Comparison of ENCODE assay signal across 11 cellular contexts in genomic region chr12:69906411-69907216, GRCh38.
DNase-seq lines count a peak whose midpoint lies in the region; ATAC-seq and TF ChIP-seq lines count a peak whose summit lies in the region.
"Had no signal": no experiment of that assay in that cellular context is flagged by ENCODE, and none has a peak within 500 bp of the region (broad histone marks: within the 10 kb centered on the region; RNA-seq: fewer than 3 reads in every experiment).

No MANE protein-coding gene starts in this region.

- POLR2A ChIA-PET in CD8-positive, alpha-beta T cell (lab: Charles Lee): no interaction called here

- no peak overlapping the region for H4K8ac ChIP-seq in trophoblast cell (ENCODE audit: low read depth, low read length)

- no peak overlapping the region for H4K91ac ChIP-seq in trophoblast cell (ENCODE audit: low read depth, low read length)

- no peaks in the 10 kb centered on the region for H3K36me3 ChIP-seq in CD8-positive, alpha-beta T cell (ENCODE audit: insufficient read depth, low read length)
- H3K36me3 ChIP-seq in trophoblast cell (ENCODE audit: control insufficient read depth in 1 of 2, insufficient read depth in 2 of 2, low read length in 2 of 2): no peaks in the 10 kb centered on the region

- no peak overlapping the region for H2AK5ac ChIP-seq in trophoblast cell (ENCODE audit: low read length)

- CTCF ChIA-PET in CD8-positive, alpha-beta T cell (lab: Charles Lee): interaction anchor here (1.0 to 2.0 kb wide), 3 partner anchors 13 to 670 kb away, joined by 3 to 4 read pairs (median 3); no protein-coding TSS in a partner anchor

- no CpG with 5 or more reads among the region's 4 CpGs for WGBS in trophoblast cell (ENCODE audit: extremely low coverage, insufficient coverage, insufficient read length)

- no peaks in the 10 kb centered on the region for H3K36me3 Mint-ChIP-seq in CD8-positive, alpha-beta T cell

- no peak overlapping the region for H2BK12ac ChIP-seq in trophoblast cell (ENCODE audit: low read length)

- no peak overlapping the region for H3K4me3 Mint-ChIP-seq in CD8-positive, alpha-beta T cell
- H3K4me3 Mint-ChIP-seq: stimulated activated naive CD8-positive, alpha-beta T cell treated with anti-CD3 and anti-CD28 coated beads, Interleukin-15, Interleukin-2, amounts not matched to agents 100 ng/mL and 50 ng/mL, for 24 hours had no signal

- intact Hi-C loops in CD8-positive, alpha-beta T cell (cut with DNase I, micrococcal nuclease): no loop called here
- intact Hi-C loops in Right ventricle myocardium superior (cut with DNase I): no loop called here

- H3K4me1 Mint-ChIP-seq in CD8-positive, alpha-beta T cell (ENCODE audit: low read depth): peaks cover 4% of the 10 kb centered on the region

- no peak overlapping the region for H3K9ac ChIP-seq in trophoblast cell (ENCODE audit: low read length)

- no peak overlapping the region for H2BK120ac ChIP-seq in trophoblast cell (ENCODE audit: insufficient read depth, low read length, poor library complexity)

- H3K79me2 ChIP-seq in trophoblast cell (ENCODE audit: control insufficient read depth, insufficient read depth, low read length, poor library complexity): no peaks in the 10 kb centered on the region

- H3K79me1 ChIP-seq in trophoblast cell (ENCODE audit: low read length): peaks cover 4% of the 10 kb centered on the region

- H3K27me3 Mint-ChIP-seq in CD8-positive, alpha-beta T cell (ENCODE audit: low read depth): peaks cover 3% of the 10 kb centered on the region
- H3K27me3 Mint-ChIP-seq: stimulated activated naive CD8-positive, alpha-beta T cell treated with anti-CD3 and anti-CD28 coated beads, Interleukin-15, Interleukin-2, amounts not matched to agents 100 ng/mL and 50 ng/mL, for 24 hours had no signal

- no peaks in the 10 kb centered on the region for H3K9me3 Mint-ChIP-seq in CD8-positive, alpha-beta T cell
- H3K9me3 Mint-ChIP-seq: stimulated activated naive CD8-positive, alpha-beta T cell treated with anti-CD3 and anti-CD28 coated beads, Interleukin-15, Interleukin-2, amounts not matched to agents 100 ng/mL and 50 ng/mL, for 24 hours had no signal

- H3K27ac ChIP-seq in CD8-positive, alpha-beta T cell (ENCODE audit: low read depth, low read length): no peak overlapping the region
- no peak overlapping the region for H3K27ac ChIP-seq in trophoblast cell (ENCODE audit: low read depth, low read length)

- peaks cover 6% of the 10 kb centered on the region for H3K4me1 ChIP-seq in CD8-positive, alpha-beta T cell (ENCODE audit: insufficient read depth, low read length)
- peaks cover 5 to 6% of the 10 kb centered on the region in 2 experiments for H3K4me1 ChIP-seq in trophoblast cell (ENCODE audit: control insufficient read depth in 1 of 2, insufficient read depth in 2 of 2, low read length in 2 of 2)

- H3K18ac ChIP-seq in trophoblast cell (ENCODE audit: low read length): no peak overlapping the region

- TF ChIP-seq CTCF in CD8-positive, alpha-beta T cell (IDR thresholded peaks at IDR 0.05): no peak

- H3K23ac ChIP-seq in trophoblast cell (ENCODE audit: low read length): no peak overlapping the region

- H3K9me3 ChIP-seq in CD8-positive, alpha-beta T cell (ENCODE audit: low read length): no peaks in the 10 kb centered on the region
- no peaks in the 10 kb centered on the region for H3K9me3 ChIP-seq in trophoblast cell (ENCODE audit: insufficient read depth, low read depth, low read length)

- H3K4me3 ChIP-seq in CD8-positive, alpha-beta T cell (ENCODE audit: low read depth, low read length): no peak overlapping the region
- no peak overlapping the region for H3K4me3 ChIP-seq in trophoblast cell (ENCODE audit: low read depth, low read length)

- no peak overlapping the region for H2AFZ ChIP-seq in trophoblast cell (ENCODE audit: insufficient read depth, low read length, poor library complexity)

- no peak overlapping the region for H3K27ac Mint-ChIP-seq in CD8-positive, alpha-beta T cell
- H3K27ac Mint-ChIP-seq: stimulated activated naive CD8-positive, alpha-beta T cell treated with anti-CD3 and anti-CD28 coated beads, Interleukin-15, Interleukin-2, amounts not matched to agents 100 ng/mL and 50 ng/mL, for 24 hours had no signal

- ATAC-seq in GM18868 (IDR thresholded peaks at IDR 0.05; ENCODE audit: unreplicated experiment) (peak; percentile 76), GM21786 (IDR thresholded peaks at IDR 0.05; ENCODE audit: unreplicated experiment) (peak; percentile 75), HG03432 (IDR thresholded peaks at IDR 0.05; ENCODE audit: unreplicated experiment) (peak; percentile 89), Right ventricle myocardium superior (ENCODE audit: poor library complexity) (no peak)
- ATAC-seq in CD8-positive, alpha-beta T cell: no peak

- no peak overlapping the region for H4K12ac ChIP-seq in trophoblast cell (ENCODE audit: low read depth, low read length)

- no peak overlapping the region for H2BK5ac ChIP-seq in trophoblast cell (ENCODE audit: low read depth, low read length, poor library complexity)

- no peak overlapping the region for H3K14ac ChIP-seq in trophoblast cell (ENCODE audit: low read length)

- H3K27me3 ChIP-seq in CD8-positive, alpha-beta T cell (ENCODE audit: insufficient read depth, low read length): no peaks in the 10 kb centered on the region
- no peaks in the 10 kb centered on the region for H3K27me3 ChIP-seq in trophoblast cell (ENCODE audit: insufficient read depth, low read length)

- H3K4me2 ChIP-seq in trophoblast cell (ENCODE audit: low read length): no peak overlapping the region

- H3K4ac ChIP-seq in trophoblast cell (ENCODE audit: low read depth, low read length): no peak overlapping the region

- DNase-seq in myocyte (ENCODE audit: low read depth) (peak; percentile 43), Right ventricle myocardium superior (no peak), trophoblast cell (no peak)
- DNase-seq in stimulated activated CD4-positive, alpha-beta T cell treated with anti-CD3 and anti-CD28 coated beads, Interleukin-4, amount 100 ng/mL, for 24 hours: no peak
- no peak for DNase-seq in CD8-positive, alpha-beta T cell
- DNase-seq: small intestine, SW 1271 had no signal

Comparison
In these comparisons a context has a peak if more than half of its experiments do, and no peak if none do; other contexts are left out.
1. ATAC-seq: peak in GM18868 (single experiment), GM21786 (single experiment) and HG03432 (single experiment); none in CD8-positive, alpha-beta T cell (single experiment) and Right ventricle myocardium superior (single experiment).